Comparison of ENCODE assay signal across 19 cellular contexts in genomic region chr4:131638776-131639175, GRCh38.
DNase-seq lines count a peak whose midpoint lies in the region; ATAC-seq, FAIRE-seq and TF ChIP-seq lines count a peak whose summit lies in the region.
"Had no signal": no experiment of that assay in that cellular context is flagged by ENCODE, and none has a peak within 500 bp of the region (broad histone marks: within the 10 kb centered on the region; RNA-seq: fewer than 3 reads in every experiment).

No MANE protein-coding gene starts in this region.

- H3K36me3 ChIP-seq in astrocyte (ENCODE audit: insufficient read depth, low read length) (no peaks in the 10 kb centered on the region), fibroblast of lung (ENCODE audit: control insufficient read depth, insufficient read depth, low read length) (no peaks in the 10 kb centered on the region), smooth muscle cell (ENCODE audit: low read depth) (no peaks in the 10 kb centered on the region), Caco-2 (ENCODE audit: control insufficient read depth, insufficient read depth, low read length) (no peaks in the 10 kb centered on the region)
- H3K36me3 ChIP-seq: BE2C had no signal

- H3K4me2 ChIP-seq in astrocyte (ENCODE audit: low read length) (no peak overlapping the region), fibroblast of lung (ENCODE audit: extremely low read depth, insufficient read depth, low read length) (no peak overlapping the region), smooth muscle cell (no peak overlapping the region)
- H3K4me2 ChIP-seq: GM23338 had no signal

- H3K9ac ChIP-seq in astrocyte (ENCODE audit: low read length) (no peak overlapping the region), fibroblast of lung (ENCODE audit: insufficient read depth, low read length) (no peak overlapping the region), smooth muscle cell (ENCODE audit: low read depth) (no peak overlapping the region)

- H3K27me3 Mint-ChIP-seq in astrocyte (ENCODE audit: low read depth, unreplicated experiment), result no peaks in the 10 kb centered on the region
- H3K27me3 Mint-ChIP-seq in Caco-2 (ENCODE audit: insufficient read depth, unreplicated experiment), result no peaks in the 10 kb centered on the region
- H3K27me3 Mint-ChIP-seq: CD4-positive, alpha-beta T cell; IgD-negative memory B cell had no signal

- H3K4me3 Mint-ChIP-seq in astrocyte (ENCODE audit: unreplicated experiment), result no peak overlapping the region
- H3K4me3 Mint-ChIP-seq in Caco-2 (ENCODE audit: unreplicated experiment), result no peak overlapping the region
- H3K4me3 Mint-ChIP-seq: CD4-positive, alpha-beta T cell; GM23338; IgD-negative memory B cell had no signal

- no peaks in the 10 kb centered on the region for H4K20me1 ChIP-seq in astrocyte (ENCODE audit: insufficient read depth, low read length)
- no peaks in the 10 kb centered on the region for H4K20me1 ChIP-seq in fibroblast of lung (ENCODE audit: control insufficient read depth, extremely low read depth, insufficient read depth, low read length)
- H4K20me1 ChIP-seq in smooth muscle cell (ENCODE audit: low read depth), result no peaks in the 10 kb centered on the region

- H2AFZ ChIP-seq in astrocyte (ENCODE audit: low read depth, low read length) (no peak overlapping the region), fibroblast of lung (ENCODE audit: low read length) (no peak overlapping the region), smooth muscle cell (ENCODE audit: low read depth) (no peak overlapping the region)
- H2AFZ ChIP-seq: GM23338 had no signal

- H3K9me3 ChIP-seq in astrocyte (ENCODE audit: insufficient read depth, low read depth, low read length) (no peaks in the 10 kb centered on the region), fibroblast of lung (ENCODE audit: control insufficient read depth, insufficient read depth, low read depth, low read length) (no peaks in the 10 kb centered on the region), smooth muscle cell (replicated peaks; ENCODE audit: low read depth) (no peaks in the 10 kb centered on the region), Caco-2 (no peaks in the 10 kb centered on the region)
- H3K9me3 ChIP-seq: BE2C had no signal

- H3K79me2 ChIP-seq in astrocyte (ENCODE audit: insufficient read depth, low read length) (no peaks in the 10 kb centered on the region), fibroblast of lung (ENCODE audit: control insufficient read depth, insufficient read depth, low read length) (no peaks in the 10 kb centered on the region), smooth muscle cell (ENCODE audit: low read depth) (no peaks in the 10 kb centered on the region)

- H3F3A ChIP-seq in smooth muscle cell (ENCODE audit: low read depth), result no peaks in the 10 kb centered on the region

- H3K4me3 ChIP-seq in astrocyte (ENCODE audit: insufficient read depth, low read depth, low read length) (no peak overlapping the region), fibroblast of lung (replicated peaks in 1 of 4; ENCODE audit: control extremely low read depth in 1 of 4, insufficient read depth in 1 of 4, low read depth in 3 of 4, low read length in 4 of 4) (no peak overlapping the region), fibroblast of villous mesenchyme (ENCODE audit: low read depth, low read length) (no peak overlapping the region), smooth muscle cell (no peak overlapping the region), Caco-2 (ENCODE audit: low read depth, low read length) (no peak overlapping the region), coronary artery (no peak overlapping the region)
- H3K4me3 ChIP-seq: GM23338 had no signal

- POLR2A ChIA-PET in Caco-2 (lab: Charles Lee), result no interaction called here

- no peaks in the 10 kb centered on the region for H3K4me1 ChIP-seq in astrocyte (ENCODE audit: insufficient read depth, low read length)
- H3K4me1 ChIP-seq in fibroblast of lung (ENCODE audit: control insufficient read depth, extremely low read depth, insufficient read depth, low read length), result no peaks in the 10 kb centered on the region
- no peaks in the 10 kb centered on the region for H3K4me1 ChIP-seq in smooth muscle cell (ENCODE audit: low read depth)
- no peaks in the 10 kb centered on the region for H3K4me1 ChIP-seq in Caco-2
- H3K4me1 ChIP-seq: BE2C had no signal

- CTCF ChIA-PET in Caco-2 (lab: Charles Lee), result no interaction called here

- peak; percentile 6 for DNase-seq in astrocyte (ENCODE audit: low read depth)
- DNase-seq in fibroblast of lung (ENCODE audit: low read depth in 2 of 2), result peak; percentile 25 to 34
- DNase-seq in fibroblast of villous mesenchyme (ENCODE audit: low read depth), result peak; percentile 60
- no peak for DNase-seq in smooth muscle cell (lab: John Stamatoyannopoulos, UW; ENCODE audit: unreplicated experiment)
- no peak for DNase-seq in left ventricle myocardium superior
- DNase-seq in Caco-2, result no peak
- no peak for DNase-seq in coronary artery (ENCODE audit: low spot score)
- DNase-seq: ACHN; BE2C; C1 segment of cervical spinal cord; Calu3; CD4-positive, alpha-beta T cell; DMS79 treated with DMSO at 0.1 percent for 48 hours; GF-D8; HCEC 1CT had no signal

- H3K27ac ChIP-seq in astrocyte (ENCODE audit: low read depth, low read length) (no peak overlapping the region), fibroblast of lung (ENCODE audit: insufficient read depth, low read length) (no peak overlapping the region), smooth muscle cell (ENCODE audit: low read depth) (no peak overlapping the region), coronary artery (no peak overlapping the region)

- BruUV-seq in Caco-2 (replicated peaks; lab: Mats Ljungman, UMichigan), result no TSS peak

- 63% methylated on average over 2 of the region's 2 CpGs for WGBS in smooth muscle cell (ENCODE audit: low lambda C conversion rate)

- H3K4me1 Mint-ChIP-seq in astrocyte (ENCODE audit: low read depth, unreplicated experiment) (no peaks in the 10 kb centered on the region), Caco-2 (ENCODE audit: low read depth, unreplicated experiment) (no peaks in the 10 kb centered on the region)
- H3K4me1 Mint-ChIP-seq: GM23338, IgD-negative memory B cell had no signal

- no peaks in the 10 kb centered on the region for H3K27me3 ChIP-seq in astrocyte (ENCODE audit: insufficient read depth, low read length)
- no peaks in the 10 kb centered on the region for H3K27me3 ChIP-seq in fibroblast of lung (ENCODE audit: control insufficient read depth, insufficient read depth, low read length)
- no peaks in the 10 kb centered on the region for H3K27me3 ChIP-seq in smooth muscle cell (ENCODE audit: low read depth)
- H3K27me3 ChIP-seq in Caco-2 (replicated peaks; ENCODE audit: control insufficient read depth, insufficient read depth, low read length), result no peaks in the 10 kb centered on the region
- H3K27me3 ChIP-seq: BE2C had no signal

- H3K27ac Mint-ChIP-seq in astrocyte (ENCODE audit: unreplicated experiment), result no peak overlapping the region
- H3K27ac Mint-ChIP-seq in Caco-2 (ENCODE audit: unreplicated experiment), result no peak overlapping the region
- H3K27ac Mint-ChIP-seq: CD4-positive, alpha-beta T cell; GM23338; IgD-negative memory B cell had no signal

- FAIRE-seq in astrocyte (lab: Jason Lieb, UNC), result no peak
- FAIRE-seq: H54, HTR-8/SVneo had no signal

- intact Hi-C loops in left ventricle myocardium superior (cut with micrococcal nuclease), result no loop called here
- intact Hi-C loops in Caco-2 (cut with micrococcal nuclease; ENCODE audit: unreplicated experiment), result no loop called here

- H3K36me3 Mint-ChIP-seq in astrocyte (ENCODE audit: low read depth, unreplicated experiment) (no peaks in the 10 kb centered on the region), Caco-2 (ENCODE audit: insufficient read depth, unreplicated experiment) (no peaks in the 10 kb centered on the region)
- H3K36me3 Mint-ChIP-seq: IgD-negative memory B cell had no signal

- ATAC-seq in left ventricle myocardium superior, result no peak
- ATAC-seq: GM23338 had no signal

- TF ChIP-seq CTCF in astrocyte (IDR thresholded peaks at IDR 0.05; ENCODE audit: insufficient read depth, low read depth, low read length) (no peak), fibroblast of lung (conservative IDR thresholded peaks at IDR 0.05 in 1 of 2, IDR thresholded peaks at IDR 0.05 in 1 of 2; ENCODE audit: low read depth in 1 of 2, low read length in 2 of 2) (no peak), fibroblast of villous mesenchyme (IDR thresholded peaks at IDR 0.05; ENCODE audit: insufficient read depth, low read depth, low read length) (no peak), smooth muscle cell (IDR thresholded peaks at IDR 0.05; ENCODE audit: borderline replicate concordance, insufficient read depth, poor library complexity, severe bottlenecking) (no peak), Caco-2 (IDR thresholded peaks at IDR 0.05; ENCODE audit: insufficient read depth in 1 of 2, low read depth in 1 of 2, low read length in 1 of 2, severe bottlenecking in 1 of 2, unreplicated experiment in 1 of 2) (no peak), coronary artery (IDR thresholded peaks at IDR 0.05) (no peak)

- H3K9me3 Mint-ChIP-seq in astrocyte (ENCODE audit: unreplicated experiment), result peaks cover 6% of the 10 kb centered on the region
- H3K9me3 Mint-ChIP-seq in Caco-2 (ENCODE audit: unreplicated experiment), result peaks cover 24% of the 10 kb centered on the region

Comparison
In these comparisons a context has a peak if more than half of its experiments do, and no peak if none do; other contexts are left out.
1. DNase-seq: peak in astrocyte (single experiment), fibroblast of lung (2 of 2) and fibroblast of villous mesenchyme (single experiment); none in smooth muscle cell (single experiment), left ventricle myocardium superior (single experiment), Caco-2 (0 of 2) and coronary artery (single experiment).